In genomic region chr12:57837779-57838562, GRCh38 we compare ENCODE assay signal across 8 cellular contexts. TPM values are rescaled to one million over a fixed set of nuclear protein-coding genes. Genes with fewer than 3 reads are reported as not detected.
DNase-seq lines count a peak whose midpoint lies in the region; ATAC-seq and TF ChIP-seq lines count a peak whose summit lies in the region.

No MANE protein-coding gene starts in this region.

- no peak for TF ChIP-seq POLR2A in prostate gland (IDR thresholded peaks at IDR 0.05)

- POLR2A ChIA-PET in OCI-LY7 (lab: Charles Lee), result interaction anchor here (0.7 to 4.8 kb wide), 9 partner anchors 9 to 803 kb away, joined by 3 to 77 read pairs (median 4); partner anchors contain the start of gene CTDSP2

- H3K4me2 ChIP-seq in OCI-LY7 (ENCODE audit: low read length), result peak overlapping the region; percentile 59

- peak overlapping the region; percentile 39 for H3K4me3 ChIP-seq in OCI-LY7 (ENCODE audit: low read depth, low read length, poor library complexity, severe bottlenecking)
- H3K4me3 ChIP-seq in colonic mucosa, result no peak overlapping the region
- no peak overlapping the region for H3K4me3 ChIP-seq in prostate gland

- H3K36me3 ChIP-seq in OCI-LY7 (ENCODE audit: insufficient read depth, low read length) (no peaks in the 10 kb centered on the region), colonic mucosa (no peaks in the 10 kb centered on the region), prostate gland (no peaks in the 10 kb centered on the region)

- no peak overlapping the region for H2AFZ ChIP-seq in OCI-LY7 (ENCODE audit: low read length)

- no peaks in the 10 kb centered on the region for H3K27me3 Mint-ChIP-seq in T-helper 1 cell treated with Interleukin-12 subunit alpha and Interleukin-12 subunit beta and Interleukin-4 antibody, amounts not matched to agents 30 μg/mL and 1 μg/mL, for 36 hours (ENCODE audit: low read depth)
- H3K27me3 Mint-ChIP-seq in mesothelial cell of epicardium (ENCODE audit: low read depth), result no peaks in the 10 kb centered on the region

- H3K4me3 Mint-ChIP-seq in T-helper 1 cell treated with Interleukin-12 subunit alpha and Interleukin-12 subunit beta and Interleukin-4 antibody, amounts not matched to agents 30 μg/mL and 1 μg/mL, for 36 hours, result peak overlapping the region; percentile 57
- peak overlapping the region; percentile 22 for H3K4me3 Mint-ChIP-seq in mesothelial cell of epicardium

- intact Hi-C loops in OCI-LY7 (cut with micrococcal nuclease; ENCODE audit: unreplicated experiment), result loop anchor here (1.0 kb wide), 1 partner anchor 7 kb away; no protein-coding TSS in a partner anchor
- intact Hi-C loops in colonic mucosa (cut with DNase I), result no loop called here
- intact Hi-C loops in prostate gland (cut with DNase I), result no loop called here

- H4K20me1 ChIP-seq in OCI-LY7 (ENCODE audit: insufficient read depth, low read length), result peaks cover 48% of the 10 kb centered on the region

- 1% methylated on average over 5 of the region's 5 CpGs for WGBS in prostate gland

- H3K4me1 ChIP-seq in OCI-LY7 (ENCODE audit: insufficient read depth, low read length, poor library complexity, severe bottlenecking) (peaks cover 100% of the 10 kb centered on the region), colonic mucosa (peaks cover 84% of the 10 kb centered on the region), prostate gland (replicated peaks) (peaks cover 57% of the 10 kb centered on the region)

- ATAC-seq in GM18873 (IDR thresholded peaks at IDR 0.05; ENCODE audit: low FRiP score, unreplicated experiment), result no peak
- no peak for ATAC-seq in HG03442 (IDR thresholded peaks at IDR 0.05; ENCODE audit: unreplicated experiment)

- H3K9me2 ChIP-seq in OCI-LY7 (ENCODE audit: insufficient read depth, low read length), result no peaks in the 10 kb centered on the region

- DNase-seq in T-helper 1 cell (no peak), OCI-LY7 (ENCODE audit: low spot score) (peak; percentile 50), colonic mucosa (no peak), mesothelial cell of epicardium (ENCODE audit: low spot score in 2 of 2, unreplicated experiment in 2 of 2) (no peak), prostate gland (ENCODE audit: low spot score) (no peak)

- no peaks in the 10 kb centered on the region for H3K36me3 Mint-ChIP-seq in T-helper 1 cell treated with Interleukin-12 subunit alpha and Interleukin-12 subunit beta and Interleukin-4 antibody, amounts not matched to agents 30 μg/mL and 1 μg/mL, for 36 hours (ENCODE audit: low read depth)
- H3K36me3 Mint-ChIP-seq in mesothelial cell of epicardium, result no peaks in the 10 kb centered on the region

- peak overlapping the region in 1 of 2 donors; percentile 55 for H3K9ac ChIP-seq in colonic mucosa (ENCODE audit: low read depth in 2 of 2, low read length in 2 of 2)

- H3K9me3 ChIP-seq in OCI-LY7 (ENCODE audit: low read length), result no peaks in the 10 kb centered on the region
- no peaks in the 10 kb centered on the region for H3K9me3 ChIP-seq in colonic mucosa
- no peaks in the 10 kb centered on the region for H3K9me3 ChIP-seq in prostate gland

- peak overlapping the region; percentile 85 for H3K27ac Mint-ChIP-seq in T-helper 1 cell treated with Interleukin-12 subunit alpha and Interleukin-12 subunit beta and Interleukin-4 antibody, amounts not matched to agents 30 μg/mL and 1 μg/mL, for 36 hours
- H3K27ac Mint-ChIP-seq in mesothelial cell of epicardium, result peak overlapping the region; percentile 92

- peak overlapping the region; percentile 80 for H3K27ac ChIP-seq in OCI-LY7 (ENCODE audit: low read depth, low read length, poor library complexity, severe bottlenecking)
- H3K27ac ChIP-seq in colonic mucosa, result peak overlapping the region; percentile 66
- peak overlapping the region in 1 of 2 donors; percentile 3 for H3K27ac ChIP-seq in prostate gland

- no peaks in the 10 kb centered on the region for H3K9me3 Mint-ChIP-seq in T-helper 1 cell treated with Interleukin-12 subunit alpha and Interleukin-12 subunit beta and Interleukin-4 antibody, amounts not matched to agents 30 μg/mL and 1 μg/mL, for 36 hours
- H3K9me3 Mint-ChIP-seq in mesothelial cell of epicardium, result no peaks in the 10 kb centered on the region

- no TSS peak for BruUV-seq in OCI-LY7 (replicated peaks; lab: Mats Ljungman, UMichigan)

- TF ChIP-seq CTCF in OCI-LY7 (conservative IDR thresholded peaks at IDR 0.05; ENCODE audit: low read length), result no peak
- TF ChIP-seq CTCF in colonic mucosa (IDR thresholded peaks at IDR 0.05), result no peak
- TF ChIP-seq CTCF in mesothelial cell of epicardium (IDR thresholded peaks at IDR 0.05; ENCODE audit: unreplicated experiment), result no peak
- TF ChIP-seq CTCF in prostate gland (IDR thresholded peaks at IDR 0.05), result no peak

- CTCF ChIA-PET in OCI-LY7 (lab: Charles Lee; ENCODE audit: unreplicated experiment), result interaction anchor here (0.6 to 2.7 kb wide), 4 partner anchors 9 to 66 kb away, joined by 3 to 10 read pairs (median 4); partner anchors contain the start of genes CTDSP2 and METTL1

- H3K27me3 ChIP-seq in colonic mucosa (no peaks in the 10 kb centered on the region), prostate gland (replicated peaks; ENCODE audit: insufficient read depth) (no peaks in the 10 kb centered on the region)

- peaks cover 98% of the 10 kb centered on the region for H3K79me2 ChIP-seq in OCI-LY7 (ENCODE audit: insufficient read depth, low read depth, low read length)

- H3K4me1 Mint-ChIP-seq in T-helper 1 cell treated with Interleukin-12 subunit alpha and Interleukin-12 subunit beta and Interleukin-4 antibody, amounts not matched to agents 30 μg/mL and 1 μg/mL, for 36 hours (ENCODE audit: low read depth), result peaks cover 70% of the 10 kb centered on the region
- peaks cover 86% of the 10 kb centered on the region for H3K4me1 Mint-ChIP-seq in mesothelial cell of epicardium

RNA-seq across cellular contexts. Expression of gene CTDSP2, which starts 8.6 kb away (rescaled TPM):
- total RNA-seq in OCI-LY7 (2014; rRNA removed; shearing (Covaris generic)), result 38.8 and 44.2 TPM in 2 replicates
- 118 and 145 TPM in 2 replicates for total RNA-seq in OCI-LY7 (2022)
- 100 to 1,000 TPM; 131 to 200 TPM for total RNA-seq in colonic mucosa
- total RNA-seq in mesothelial cell of epicardium, result 210 to 218 TPM (median 216 TPM) in 3 replicates
- total RNA-seq in prostate gland, result 100 to 1,000 TPM in 1 of 2 donors, 10 to 100 TPM in 1; 99.2 to 159 TPM

RNA-seq across cellular contexts. Expression of gene AVIL, which starts 19.4 kb away (rescaled TPM):
- 0.23 and 1.2 TPM in 2 replicates for total RNA-seq in OCI-LY7 (2014; rRNA removed; shearing (Covaris generic))
- 1.6 and 2.6 TPM in 2 replicates for total RNA-seq in OCI-LY7 (2022)
- 1 to 10 TPM; 5.1 to 8.1 TPM for total RNA-seq in colonic mucosa
- 4.0 to 5.3 TPM (median 4.7 TPM) in 3 replicates for total RNA-seq in mesothelial cell of epicardium
- 1 to 10 TPM; 3.1 to 3.5 TPM for total RNA-seq in prostate gland

RNA-seq across cellular contexts. Expression of gene TSFM, which starts 55.4 kb away (rescaled TPM):
- total RNA-seq in OCI-LY7 (2014; rRNA removed; shearing (Covaris generic)), result 35.2 and 49.8 TPM in 2 replicates
- total RNA-seq in OCI-LY7 (2022) (38.5 and 49.8 TPM in 2 replicates), colonic mucosa (10 to 100 TPM; 35.6 to 68.9 TPM), mesothelial cell of epicardium (23.4 to 31.6 TPM (median 26.2 TPM) in 3 replicates), prostate gland (10 to 100 TPM; 24.3 to 39.6 TPM)
